Comparison of ENCODE assay signal across 12 cellular contexts in the genomic region with DNA sequence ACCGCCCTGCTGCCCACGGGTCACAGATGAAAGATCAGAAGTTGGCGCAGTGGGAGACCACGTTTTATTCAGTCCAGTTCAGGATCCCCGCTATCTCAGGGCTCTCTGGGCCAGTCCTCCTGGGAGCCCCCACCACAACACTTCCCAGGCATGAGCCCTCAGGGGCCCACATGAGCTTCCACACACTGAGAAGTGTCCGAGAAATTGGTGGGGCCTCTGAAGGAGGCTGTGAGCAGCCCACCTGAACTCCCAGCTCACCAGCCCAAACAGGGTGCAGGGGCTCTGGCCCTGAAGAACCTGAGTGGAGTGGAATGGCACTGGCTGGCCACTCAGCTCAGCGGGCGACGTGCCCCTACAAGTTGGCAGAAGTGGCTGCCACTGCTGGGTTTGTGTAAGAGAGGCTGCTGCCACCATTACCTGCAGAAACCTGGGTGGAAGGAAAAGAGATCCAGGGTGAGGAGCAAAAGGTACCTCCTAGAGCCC. TPM values are rescaled to one million over a fixed set of nuclear protein-coding genes. Genes with fewer than 3 reads are reported as not detected.
DNase-seq lines count a peak whose midpoint lies in the region; ATAC-seq, FAIRE-seq and TF ChIP-seq lines count a peak whose summit lies in the region.
"Had no signal": no experiment of that assay in that cellular context is flagged by ENCODE, and none has a peak within 500 bp of the region (broad histone marks: within the 10 kb centered on the region; RNA-seq: fewer than 3 reads in every experiment).

No MANE protein-coding gene starts in this region.

- peaks cover 23% of the 10 kb centered on the region for H3K4me1 ChIP-seq in NT2/D1 (ENCODE audit: insufficient read depth, insufficient read length)
- H3K4me1 ChIP-seq in left ventricle myocardium inferior: peaks cover 15% of the 10 kb centered on the region
- H3K4me1 ChIP-seq in sigmoid colon: no peaks in the 10 kb centered on the region
- peaks cover 4 to 8% of the 10 kb centered on the region in 2 donors for H3K4me1 ChIP-seq in small intestine (ENCODE audit: control insufficient read depth in 2 of 2, insufficient read depth in 1 of 2, low read depth in 1 of 2, low read length in 1 of 2)

- TF ChIP-seq POLR2A in sigmoid colon (IDR thresholded peaks at IDR 0.05): no peak

- DNase-seq in NT2/D1 (ENCODE audit: low read depth, low spot score) (no peak), left ventricle myocardium inferior (peak; percentile 9), sigmoid colon (peak; percentile 30), NCI-H1048 (lab: John Stamatoyannopoulos, UW) (no peak), NCI-H82 treated with DMSO at 0.1 percent for 48 hours (lab: John Stamatoyannopoulos, UW; ENCODE audit: unreplicated experiment) (no peak), frontal cortex (ENCODE audit: low spot score in 2 of 2) (no peak), small intestine (no peak)
- DNase-seq: NCI-H446; stimulated activated naive CD4-positive, alpha-beta T cell had no signal

- FAIRE-seq in frontal cortex (lab: Jason Lieb, UNC): no peak
- FAIRE-seq in small intestine (lab: Jason Lieb, UNC): no peak

- no peak for TF ChIP-seq EP300 in sigmoid colon (IDR thresholded peaks at IDR 0.05)

- WGBS in sigmoid colon, 2 donors: 45 to 67% methylated on average over 9 of the region's 9 CpGs
- 41 to 64% (median 54%) methylated on average over 9 of the region's 9 CpGs for WGBS in small intestine, 3 donors

- peaks cover 26% of the 10 kb centered on the region for H3K36me3 ChIP-seq in NT2/D1 (ENCODE audit: insufficient read depth, insufficient read length, low read length)
- H3K36me3 ChIP-seq in left ventricle myocardium inferior: no peaks in the 10 kb centered on the region
- H3K36me3 ChIP-seq in sigmoid colon: no peaks in the 10 kb centered on the region
- no peaks in the 10 kb centered on the region for H3K36me3 ChIP-seq in small intestine (ENCODE audit: control insufficient read depth in 2 of 2, insufficient read depth in 2 of 2, low read length in 2 of 2)
- H3K36me3 ChIP-seq: left lung, ovary had no signal

- peak; percentile 12 for ATAC-seq in GM19324 (IDR thresholded peaks at IDR 0.05; ENCODE audit: low FRiP score, unreplicated experiment)

- intact Hi-C loops in left ventricle myocardium inferior (cut with micrococcal nuclease): no loop called here
- intact Hi-C loops in sigmoid colon (cut with DNase I): no loop called here

- TF ChIP-seq CTCF in left ventricle myocardium inferior (IDR thresholded peaks at IDR 0.05; ENCODE audit: borderline replicate concordance) (no peak), sigmoid colon (IDR thresholded peaks at IDR 0.05) (no peak)

- H3K9ac ChIP-seq in NT2/D1 (ENCODE audit: insufficient read length, low read depth): peak overlapping the region; percentile 23

- H3K9me3 ChIP-seq in NT2/D1 (ENCODE audit: insufficient read depth, low read length): no peaks in the 10 kb centered on the region
- H3K9me3 ChIP-seq in left ventricle myocardium inferior (replicated peaks): no peaks in the 10 kb centered on the region
- no peaks in the 10 kb centered on the region for H3K9me3 ChIP-seq in sigmoid colon
- no peaks in the 10 kb centered on the region for H3K9me3 ChIP-seq in small intestine (ENCODE audit: control insufficient read depth, low read depth)
- H3K9me3 ChIP-seq: left lung, ovary had no signal

- peak overlapping the region; percentile 78 for H3K27ac ChIP-seq in left ventricle myocardium inferior (replicated peaks)
- no peak overlapping the region for H3K27ac ChIP-seq in sigmoid colon
- H3K27ac ChIP-seq in small intestine (ENCODE audit: low read depth in 1 of 2, low read length in 1 of 2): peak overlapping the region in 1 of 2 donors; percentile 67
- H3K27ac ChIP-seq: ovary had no signal

- H3K4me3 ChIP-seq in NT2/D1 (ENCODE audit: insufficient read length, low read depth) (no peak overlapping the region), left ventricle myocardium inferior (no peak overlapping the region), sigmoid colon (no peak overlapping the region), small intestine (ENCODE audit: low read depth in 1 of 2, low read length in 2 of 2) (no peak overlapping the region)
- H3K4me3 ChIP-seq: ovary had no signal

- H3K27me3 ChIP-seq in NT2/D1 (ENCODE audit: insufficient read depth, insufficient read length) (no peaks in the 10 kb centered on the region), left ventricle myocardium inferior (ENCODE audit: low read depth) (no peaks in the 10 kb centered on the region), sigmoid colon (no peaks in the 10 kb centered on the region), small intestine (ENCODE audit: control insufficient read depth in 2 of 2, insufficient read depth in 2 of 2, low read length in 2 of 2) (no peaks in the 10 kb centered on the region)
- H3K27me3 ChIP-seq: left lung, ovary had no signal

RNA-seq across cellular contexts. Expression of a gene that starts 12.2 kb away (rescaled TPM):
- 0.11 TPM for total RNA-seq in left ventricle myocardium inferior
- 1 to 10 TPM in 1 of 4 donors, under 1 TPM in 3; 0.16 to 3.0 (median 0.52) TPM for total RNA-seq in sigmoid colon
- under 1 TPM in 2 of 3 donors, not detected in 1; 0.60 to 0.92 TPM for polyA plus RNA-seq in sigmoid colon
- 21.2 TPM for total RNA-seq in frontal cortex
- polyA plus RNA-seq in small intestine: under 1 TPM in 2 of 3 donors, not detected in 1; 0.27 to 0.57 TPM

RNA-seq across cellular contexts. Expression of a gene that starts 12.7 kb away (rescaled TPM):
- 113 TPM for total RNA-seq in left ventricle myocardium inferior
- 100 to 1,000 TPM in 3 of 4 donors, 10 to 100 TPM in 1; 72.9 to 119 (median 110) TPM for total RNA-seq in sigmoid colon
- 100 to 1,000 TPM in 2 of 3 donors, 10 to 100 TPM in 1; 74.2 to 245 (median 114) TPM for polyA plus RNA-seq in sigmoid colon
- 74.6 TPM for total RNA-seq in frontal cortex
- 100 to 1,000 TPM; 164 to 286 (median 239) TPM for polyA plus RNA-seq in small intestine

RNA-seq across cellular contexts. Expression of a gene that starts 21.9 kb away (rescaled TPM):
- total RNA-seq in left ventricle myocardium inferior (7.2 TPM), sigmoid colon (10 to 100 TPM in 3 of 4 donors, 1 to 10 TPM in 1; 9.6 to 43.5 (median 18.5) TPM), frontal cortex (7.7 TPM)
- polyA plus RNA-seq in sigmoid colon (10 to 100 TPM in 1 of 3 donors, 1 to 10 TPM in 2; 3.5 to 13.4 (median 6.0) TPM), small intestine (10 to 100 TPM; 11.3 to 15.9 (median 13.8) TPM)

RNA-seq across cellular contexts. Expression of a gene that starts 22.7 kb away (rescaled TPM):
- total RNA-seq in left ventricle myocardium inferior (18.0 TPM), sigmoid colon (10 to 100 TPM; 15.5 to 29.8 (median 27.7) TPM), frontal cortex (13.9 TPM)
- polyA plus RNA-seq in sigmoid colon (10 to 100 TPM; 51.7 to 69.7 (median 53.2) TPM), small intestine (10 to 100 TPM; 44.9 to 72.2 (median 53.9) TPM)

RNA-seq across cellular contexts. Expression of a gene that starts 45.5 kb away (rescaled TPM):
- total RNA-seq in left ventricle myocardium inferior: 54.5 TPM
- total RNA-seq in sigmoid colon: 100 to 1,000 TPM in 3 of 4 donors, 10 to 100 TPM in 1; 29.2 to 144 (median 127) TPM
- 100 to 1,000 TPM; 143 to 220 (median 196) TPM for polyA plus RNA-seq in sigmoid colon
- 15.1 TPM for total RNA-seq in frontal cortex
- 100 to 1,000 TPM; 215 to 306 (median 261) TPM for polyA plus RNA-seq in small intestine

Comparison
In these comparisons a context has a peak if more than half of its experiments do, and no peak if none do; other contexts are left out.
1. DNase-seq: peak in left ventricle myocardium inferior (single experiment) and sigmoid colon (single experiment); none in NT2/D1 (single experiment), NCI-H1048 (single experiment), NCI-H82 treated with DMSO at 0.1 percent for 48 hours (single experiment), frontal cortex (0 of 2) and small intestine (single experiment).